ENCODE assay signal across 29 cellular contexts in genomic region chr2:175228179-175228578, GRCh38.
"Had no signal": no experiment of that assay in that cellular context is flagged by ENCODE, and none has a peak within 500 bp of the region (broad histone marks: within the 10 kb centered on the region; RNA-seq: fewer than 3 reads in every experiment).

No MANE protein-coding gene starts in this region.

- H3K36me3 Mint-ChIP-seq: activated naive CD4-positive, alpha-beta T cell treated with anti-CD3 and anti-CD28 coated beads, Interleukin-2, amount 50 U/mL, for 72 hours had no signal

- ATAC-seq: PC-3 had no signal

- H3K9me3 Mint-ChIP-seq: activated CD4-positive, alpha-beta T cell treated with anti-CD3 and anti-CD28 coated beads, Interleukin-2, amount 10 ng/mL, durations not matched to agents 7 days and 5 days; activated naive CD4-positive, alpha-beta T cell treated with anti-CD3 and anti-CD28 coated beads for 36 hours; activated naive CD4-positive, alpha-beta T cell treated with anti-CD3 and anti-CD28 coated beads, Interleukin-2, amount 50 U/mL, for 72 hours; activated T-cell treated with anti-CD3 and anti-CD28 coated beads, Interleukin-2, amount 50 U/mL, for 4 hours; T-helper 1 cell treated with Interleukin-12 subunit alpha and Interleukin-12 subunit beta and Interleukin-4 antibody, amounts not matched to agents 30 μg/mL and 1 μg/mL, for 36 hours had no signal

- H3K27ac Mint-ChIP-seq: activated CD4-positive, alpha-beta T cell treated with anti-CD3 and anti-CD28 coated beads, Interleukin-2, amount 10 ng/mL, durations not matched to agents 7 days and 5 days; activated naive CD4-positive, alpha-beta T cell treated with anti-CD3 and anti-CD28 coated beads for 36 hours; activated naive CD4-positive, alpha-beta T cell treated with anti-CD3 and anti-CD28 coated beads, Interleukin-2, amount 50 U/mL, for 72 hours; T-helper 1 cell treated with Interleukin-12 subunit alpha and Interleukin-12 subunit beta and Interleukin-4 antibody, amounts not matched to agents 30 μg/mL and 1 μg/mL, for 36 hours had no signal

- H3K4me3 Mint-ChIP-seq: activated CD4-positive, alpha-beta T cell treated with anti-CD3 and anti-CD28 coated beads, Interleukin-2, amount 10 ng/mL, durations not matched to agents 7 days and 5 days; activated naive CD4-positive, alpha-beta T cell treated with anti-CD3 and anti-CD28 coated beads for 36 hours; activated T-cell treated with anti-CD3 and anti-CD28 coated beads, Interleukin-2, amount 50 U/mL, for 4 hours; T-helper 1 cell treated with Interleukin-12 subunit alpha and Interleukin-12 subunit beta and Interleukin-4 antibody, amounts not matched to agents 30 μg/mL and 1 μg/mL, for 36 hours; T-helper 2 cell treated with Interferon-gamma antibody and Interleukin-4, amounts not matched to agents 5 μg/mL and 100 μg/mL, for 36 hours had no signal

- DNase-seq: activated CD4-positive, alpha-beta T cell treated with anti-CD3 and anti-CD28 coated beads, Interleukin-2, amount 10 ng/mL, durations not matched to agents 7 days and 5 days; activated gamma-delta T cell; activated naive CD4-positive, alpha-beta T cell treated with anti-CD3 and anti-CD28 coated beads for 36 hours; activated T-cell treated with anti-CD3 and anti-CD28 coated beads, Interleukin-2, amount 50 U/mL, for 4 hours; amniotic stem cell; aorta; brain microvascular endothelial cell; central memory CD4-positive, alpha-beta T cell; Kasumi-1; KG1; MG63; NCI-H1092 treated with DMSO at 0.1 percent for 48 hours; NCI-H1417; NCI-H146; NCI-H187; NCI-H2029 treated with DMSO at 0.1 percent for 48 hours; NCI-H2107; NCI-H2171; NCI-H510A; NCI-H748 treated with DMSO at 0.1 percent for 48 hours; NK-92 treated with Interleukin-12 subunit alpha and Interleukin-12 subunit beta, amount 100 ng/mL, for 24 hours; PC-3; Peyer's patch; RPMI8226; SHP77 treated with DMSO at 0.1 percent for 48 hours; SK-N-SH had no signal
